Comparison of ENCODE assay signal across 1 cellular context in the genomic region with DNA sequence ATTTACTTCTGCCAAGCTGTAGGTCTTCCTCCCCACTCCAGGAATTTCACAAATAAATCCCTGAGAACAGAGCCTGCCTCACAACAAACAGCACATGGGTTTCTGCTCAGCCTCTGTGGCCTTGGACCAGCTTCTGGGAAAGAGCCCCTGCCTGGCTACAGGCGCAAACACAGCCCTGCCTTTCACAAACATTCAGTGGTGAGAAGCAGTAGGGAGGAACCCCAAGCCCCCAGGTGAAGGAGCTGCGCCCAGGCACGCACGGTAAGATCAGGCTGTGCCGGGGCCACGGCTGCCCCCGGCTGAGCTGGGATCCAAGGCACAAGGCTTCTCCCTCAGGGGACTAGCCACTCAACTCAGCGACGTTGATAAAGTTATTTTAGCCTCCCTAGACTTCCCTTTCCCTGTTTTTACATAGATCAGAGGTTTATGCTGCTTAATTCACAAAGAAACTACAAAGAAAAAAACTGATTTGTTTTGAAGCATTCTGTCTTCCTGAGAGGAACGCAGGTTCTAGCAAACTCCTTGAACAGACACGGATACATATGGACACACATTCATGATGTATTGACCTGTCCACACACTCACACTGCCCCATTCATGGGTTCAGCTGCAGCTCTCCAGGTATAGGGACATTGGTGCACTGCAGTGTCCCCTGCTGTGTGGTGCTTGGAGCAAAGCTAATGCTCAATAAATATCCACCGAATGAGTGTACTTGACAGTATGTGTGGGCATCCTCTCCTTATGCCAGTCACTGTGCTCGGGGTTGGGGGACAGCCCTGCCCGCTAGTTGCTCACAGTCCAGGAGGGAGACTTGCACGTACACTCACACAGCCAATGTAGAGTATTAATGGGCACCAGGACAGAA.
TF ChIP-seq lines count a peak whose summit lies in the region.

No MANE protein-coding gene starts in this region.

TF ChIP-seq in H1, 55 proteins besides CTCF, POLR2A, EP300 and RAD21 (continued from another document):
- TF ChIP-seq, protein P1, sequence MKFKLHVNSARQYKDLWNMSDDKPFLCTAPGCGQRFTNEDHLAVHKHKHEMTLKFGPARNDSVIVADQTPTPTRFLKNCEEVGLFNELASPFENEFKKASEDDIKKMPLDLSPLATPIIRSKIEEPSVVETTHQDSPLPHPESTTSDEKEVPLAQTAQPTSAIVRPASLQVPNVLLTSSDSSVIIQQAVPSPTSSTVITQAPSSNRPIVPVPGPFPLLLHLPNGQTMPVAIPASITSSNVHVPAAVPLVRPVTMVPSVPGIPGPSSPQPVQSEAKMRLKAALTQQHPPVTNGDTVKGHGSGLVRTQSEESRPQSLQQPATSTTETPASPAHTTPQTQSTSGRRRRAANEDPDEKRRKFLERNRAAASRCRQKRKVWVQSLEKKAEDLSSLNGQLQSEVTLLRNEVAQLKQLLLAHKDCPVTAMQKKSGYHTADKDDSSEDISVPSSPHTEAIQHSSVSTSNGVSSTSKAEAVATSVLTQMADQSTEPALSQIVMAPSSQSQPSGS (IDR thresholded peaks at IDR 0.05; ENCODE audit: low read length) = no peak
- TF ChIP-seq, protein P2, sequence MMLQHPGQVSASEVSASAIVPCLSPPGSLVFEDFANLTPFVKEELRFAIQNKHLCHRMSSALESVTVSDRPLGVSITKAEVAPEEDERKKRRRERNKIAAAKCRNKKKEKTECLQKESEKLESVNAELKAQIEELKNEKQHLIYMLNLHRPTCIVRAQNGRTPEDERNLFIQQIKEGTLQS (IDR thresholded peaks at IDR 0.05; ENCODE audit: insufficient read depth, low read depth, low read length) = no peak
- TF ChIP-seq HDAC2 (IDR thresholded peaks at IDR 0.05; ENCODE audit: borderline replicate concordance in 1 of 2, low read depth in 2 of 2, low read length in 2 of 2) (no peak), KDM4A (IDR thresholded peaks at IDR 0.05; ENCODE audit: low read depth, low read length, severe bottlenecking) (no peak), POU5F1 (IDR thresholded peaks at IDR 0.05; ENCODE audit: low read depth, low read length) (no peak), BRCA1 (IDR thresholded peaks at IDR 0.05; ENCODE audit: low read depth, low read length) (no peak), TBP (IDR thresholded peaks at IDR 0.05; ENCODE audit: low read depth, low read length) (no peak), TCF12 (IDR thresholded peaks at IDR 0.05; ENCODE audit: low read depth, low read length) (no peak), SP1 (IDR thresholded peaks at IDR 0.05; ENCODE audit: low read depth, low read length) (no peak), CTBP2 (IDR thresholded peaks at IDR 0.05; ENCODE audit: borderline replicate concordance, insufficient read depth, insufficient read length, low read length) (no peak), KDM1A (IDR thresholded peaks at IDR 0.05; ENCODE audit: borderline replicate concordance, low read length) (no peak), CBX8 (IDR thresholded peaks at IDR 0.05; ENCODE audit: borderline replicate concordance, low read depth, low read length) (no peak), TEAD4 (IDR thresholded peaks at IDR 0.05; ENCODE audit: low read depth, low read length) (no peak), SAP30 (IDR thresholded peaks at IDR 0.05; ENCODE audit: insufficient read depth, insufficient replicate concordance, low read length) (no peak), RNF2 (IDR thresholded peaks at IDR 0.05; ENCODE audit: borderline replicate concordance, low read depth, low read length, missing control alignments, poor library complexity, severe bottlenecking) (no peak), SP4 (IDR thresholded peaks at IDR 0.05; ENCODE audit: low read length) (no peak), KDM5A (IDR thresholded peaks at IDR 0.05; ENCODE audit: low read length) (no peak)
TF ChIP-seq in H1: peak in this region for 0.
